In genomic region chr12:123713398-123714301, GRCh38 we compare ENCODE assay signal across 8 cellular contexts. TPM values are rescaled to one million over a fixed set of nuclear protein-coding genes. Genes with fewer than 3 reads are reported as not detected.
A peak's percentile ranks its signal among the peaks of the same experiment; 100 is the strongest.
DNase-seq lines count a peak whose midpoint lies in the region; ATAC-seq and TF ChIP-seq lines count a peak whose summit lies in the region.

No MANE protein-coding gene starts in this region.

- intact Hi-C loops in posterior vena cava (cut with DNase I) = no loop called here

- DNase-seq in GM12865 (ENCODE audit: low read depth) (peak; percentile 21), iris pigment epithelial cell (ENCODE audit: low read depth) (peak; percentile 21), posterior vena cava (ENCODE audit: low spot score) (no peak)

- no peak for TF ChIP-seq CTCF in GM12865 (IDR thresholded peaks at IDR 0.05; ENCODE audit: insufficient read depth, low read depth, low read length, missing control alignments)

- H3K27me3 Mint-ChIP-seq in activated naive CD4-positive, alpha-beta T cell treated with anti-CD3 and anti-CD28 coated beads, Interleukin-2, amount 50 U/mL, for 24 hours = no peaks in the 10 kb centered on the region
- H3K27me3 Mint-ChIP-seq in stimulated activated naive CD8-positive, alpha-beta T cell treated with anti-CD3 and anti-CD28 coated beads, Interleukin-15, Interleukin-2, amounts not matched to agents 100 ng/mL and 50 ng/mL, for 24 hours = no peaks in the 10 kb centered on the region

- H3K4me3 Mint-ChIP-seq in activated naive CD4-positive, alpha-beta T cell treated with anti-CD3 and anti-CD28 coated beads, Interleukin-2, amount 50 U/mL, for 24 hours = peak overlapping the region; percentile 97
- peak overlapping the region; percentile 97 for H3K4me3 Mint-ChIP-seq in stimulated activated naive CD8-positive, alpha-beta T cell treated with anti-CD3 and anti-CD28 coated beads, Interleukin-15, Interleukin-2, amounts not matched to agents 100 ng/mL and 50 ng/mL, for 24 hours

- no peaks in the 10 kb centered on the region for H3K9me3 ChIP-seq in HUES48 (ENCODE audit: control insufficient read depth, insufficient read depth, low read length)

- H3K36me3 ChIP-seq in HUES48 (ENCODE audit: control insufficient read depth, insufficient read depth, low read length) = peaks cover 15% of the 10 kb centered on the region

- peaks cover 4% of the 10 kb centered on the region for H3K36me3 Mint-ChIP-seq in activated naive CD4-positive, alpha-beta T cell treated with anti-CD3 and anti-CD28 coated beads, Interleukin-2, amount 50 U/mL, for 24 hours
- H3K36me3 Mint-ChIP-seq in stimulated activated naive CD8-positive, alpha-beta T cell treated with anti-CD3 and anti-CD28 coated beads, Interleukin-15, Interleukin-2, amounts not matched to agents 100 ng/mL and 50 ng/mL, for 24 hours (ENCODE audit: low read depth) = peaks cover 21% of the 10 kb centered on the region

- H3K4me3 ChIP-seq in GM12865 (ENCODE audit: low read depth, low read length) (peak overlapping the region; percentile 83), HUES48 (ENCODE audit: low read depth, low read length) (peak overlapping the region; percentile 96)

- peaks cover 42% of the 10 kb centered on the region for H3K4me1 Mint-ChIP-seq in activated naive CD4-positive, alpha-beta T cell treated with anti-CD3 and anti-CD28 coated beads, Interleukin-2, amount 50 U/mL, for 24 hours
- H3K4me1 Mint-ChIP-seq in stimulated activated naive CD8-positive, alpha-beta T cell treated with anti-CD3 and anti-CD28 coated beads, Interleukin-15, Interleukin-2, amounts not matched to agents 100 ng/mL and 50 ng/mL, for 24 hours (ENCODE audit: low read depth) = peaks cover 67% of the 10 kb centered on the region

- ATAC-seq in GM21737 (IDR thresholded peaks at IDR 0.05; ENCODE audit: unreplicated experiment) (no peak), HG02938 (IDR thresholded peaks at IDR 0.05; ENCODE audit: unreplicated experiment) (no peak)

- H3K27ac ChIP-seq in HUES48 (ENCODE audit: low read depth, low read length) = no peak overlapping the region

- peak overlapping the region; percentile 92 for H3K9ac ChIP-seq in HUES48 (ENCODE audit: low read depth, low read length)

- H3K27me3 ChIP-seq in HUES48 (ENCODE audit: control insufficient read depth, insufficient read depth, low read length) = no peaks in the 10 kb centered on the region

- peaks cover 14% of the 10 kb centered on the region for H3K4me1 ChIP-seq in HUES48 (ENCODE audit: control insufficient read depth, insufficient read depth, low read length)

- H3K9me3 Mint-ChIP-seq in activated naive CD4-positive, alpha-beta T cell treated with anti-CD3 and anti-CD28 coated beads, Interleukin-2, amount 50 U/mL, for 24 hours = no peaks in the 10 kb centered on the region
- H3K9me3 Mint-ChIP-seq in stimulated activated naive CD8-positive, alpha-beta T cell treated with anti-CD3 and anti-CD28 coated beads, Interleukin-15, Interleukin-2, amounts not matched to agents 100 ng/mL and 50 ng/mL, for 24 hours = no peaks in the 10 kb centered on the region

- H3K27ac Mint-ChIP-seq in activated naive CD4-positive, alpha-beta T cell treated with anti-CD3 and anti-CD28 coated beads, Interleukin-2, amount 50 U/mL, for 24 hours = peak overlapping the region; percentile 86
- H3K27ac Mint-ChIP-seq in stimulated activated naive CD8-positive, alpha-beta T cell treated with anti-CD3 and anti-CD28 coated beads, Interleukin-15, Interleukin-2, amounts not matched to agents 100 ng/mL and 50 ng/mL, for 24 hours = peak overlapping the region; percentile 94

RNA-seq across cellular contexts. Expression of gene ATP6V0A2, which starts 1.5 kb away (rescaled TPM):
- total RNA-seq in posterior vena cava = 10 to 100 TPM; 20.2 to 20.7 TPM

RNA-seq across cellular contexts. Expression of gene TCTN2, which starts 42.7 kb away (rescaled TPM):
- total RNA-seq in posterior vena cava = 1 to 10 TPM; 7.6 to 7.8 TPM

RNA-seq across cellular contexts. Expression of gene DNAH10, which starts 48.5 kb away (rescaled TPM):
- total RNA-seq in posterior vena cava = not detected
